In genomic region chr15:40061212-40061901, GRCh38 we compare ENCODE assay signal across 13 cellular contexts. TPM values are rescaled to one million over a fixed set of nuclear protein-coding genes. Genes with fewer than 3 reads are reported as not detected.
DNase-seq lines count a peak whose midpoint lies in the region; ATAC-seq and TF ChIP-seq lines count a peak whose summit lies in the region.
"Had no signal": no experiment of that assay in that cellular context is flagged by ENCODE, and none has a peak within 500 bp of the region (broad histone marks: within the 10 kb centered on the region; RNA-seq: fewer than 3 reads in every experiment).

No MANE protein-coding gene starts in this region.

- CTCF ChIA-PET in activated CD8-positive, alpha-beta T cell treated with anti-CD3 and anti-CD28 coated beads for 36 hours (lab: Charles Lee), result interaction anchor here (0.9 to 7.0 kb wide), 3 partner anchors 15 to 249 kb away, joined by 3 to 53 read pairs (median 4); no protein-coding TSS in a partner anchor

- peaks cover 38% of the 10 kb centered on the region for H3K4me1 Mint-ChIP-seq in activated CD8-positive, alpha-beta T cell treated with anti-CD3 and anti-CD28 coated beads for 36 hours (ENCODE audit: low read depth)

- H3K4me3 Mint-ChIP-seq in activated CD8-positive, alpha-beta T cell treated with anti-CD3 and anti-CD28 coated beads for 36 hours, result no peak overlapping the region
- H3K4me3 Mint-ChIP-seq: CD4-positive, alpha-beta T cell had no signal

- H3K36me3 ChIP-seq in HAP-1 (replicated peaks), result no peaks in the 10 kb centered on the region

- no peaks in the 10 kb centered on the region for H3K27me3 Mint-ChIP-seq in activated CD8-positive, alpha-beta T cell treated with anti-CD3 and anti-CD28 coated beads for 36 hours
- H3K27me3 Mint-ChIP-seq: CD4-positive, alpha-beta T cell had no signal

- no peak overlapping the region for H3K27ac Mint-ChIP-seq in activated CD8-positive, alpha-beta T cell treated with anti-CD3 and anti-CD28 coated beads for 36 hours
- H3K27ac Mint-ChIP-seq: CD4-positive, alpha-beta T cell had no signal

- ATAC-seq in GM19025 (IDR thresholded peaks at IDR 0.05; ENCODE audit: low read depth, unreplicated experiment), result peak; percentile 62
- ATAC-seq in HG02885 (IDR thresholded peaks at IDR 0.05; ENCODE audit: poor library complexity, unreplicated experiment), result peak; percentile 65
- ATAC-seq in activated CD8-positive, alpha-beta T cell treated with anti-CD3 and anti-CD28 coated beads for 36 hours, result peak; percentile 80

- in situ Hi-C loops in HAP-1 (cut with MboI; ENCODE audit: low sequenced_read_pairs), result loop anchor here (10.0 kb wide), 1 partner anchor 57 kb away; no protein-coding TSS in a partner anchor

- no peak overlapping the region for H3K4me3 ChIP-seq in GM12865 (ENCODE audit: low read depth, low read length)
- H3K4me3 ChIP-seq in HAP-1, result no peak overlapping the region
- H3K4me3 ChIP-seq in coronary artery, result no peak overlapping the region

- peaks cover 7% of the 10 kb centered on the region for H3K4me1 ChIP-seq in HAP-1

- POLR2A ChIA-PET in activated CD8-positive, alpha-beta T cell treated with anti-CD3 and anti-CD28 coated beads for 36 hours (lab: Charles Lee), result interaction anchor here (0.9 to 1.5 kb wide), 3 partner anchors 14 to 38 kb away, joined by 3 to 4 read pairs (median 3); partner anchors contain the start of gene SRP14

- TF ChIP-seq CTCF in GM12865 (IDR thresholded peaks at IDR 0.05; ENCODE audit: insufficient read depth, low read depth, low read length, missing control alignments) (no peak), coronary artery (IDR thresholded peaks at IDR 0.05) (no peak)
- TF ChIP-seq CTCF in activated CD8-positive, alpha-beta T cell treated with anti-CD3 and anti-CD28 coated beads for 36 hours (IDR thresholded peaks at IDR 0.05), result no peak

- H3K27ac ChIP-seq in coronary artery, result no peak overlapping the region

- H3K27me3 ChIP-seq in HAP-1 (ENCODE audit: low read depth), result no peaks in the 10 kb centered on the region

- no peaks in the 10 kb centered on the region for H3K9me3 Mint-ChIP-seq in activated CD8-positive, alpha-beta T cell treated with anti-CD3 and anti-CD28 coated beads for 36 hours
- H3K9me3 Mint-ChIP-seq: CD4-positive, alpha-beta T cell had no signal

- H3K9me3 ChIP-seq in HAP-1, result 0 out of 2 replicates have a peak, but pooled peaks cover 2% of the 10 kb centered on the region

- peak; percentile 87 for DNase-seq in GM12865 (ENCODE audit: low read depth)
- peak; percentile 74 for DNase-seq in activated CD8-positive, alpha-beta T cell treated with anti-CD3 and anti-CD28 coated beads for 36 hours
- DNase-seq in middle frontal gyrus (ENCODE audit: extremely low spot score, low spot score), result no peak
- DNase-seq in HAP-1 (ENCODE audit: low spot score in 2 of 2), result no peak
- no peak for DNase-seq in coronary artery (ENCODE audit: low spot score)
- no peak for DNase-seq in NCI-H2081 (lab: John Stamatoyannopoulos, UW)
- DNase-seq: CD4-positive, alpha-beta T cell; cerebellar nuclear complex; foreskin melanocyte; mesendoderm; NCI-H1417 treated with DMSO at 0.1 percent for 48 hours had no signal

- peaks cover 3% of the 10 kb centered on the region for H3K36me3 Mint-ChIP-seq in activated CD8-positive, alpha-beta T cell treated with anti-CD3 and anti-CD28 coated beads for 36 hours (ENCODE audit: low read depth)

- intact Hi-C loops in activated CD8-positive, alpha-beta T cell treated with anti-CD3 and anti-CD28 coated beads for 36 hours (cut with micrococcal nuclease), result no loop called here

RNA-seq across cellular contexts. Expression of gene SRP14, which starts 22.4 kb away (rescaled TPM):
- total RNA-seq in activated CD8-positive, alpha-beta T cell treated with anti-CD3 and anti-CD28 coated beads for 36 hours, result 100 to 1,000 TPM; 147 to 152 TPM

RNA-seq across cellular contexts. Expression of gene BMF, which starts 47.3 kb away (rescaled TPM):
- 1 to 10 TPM; 4.2 to 4.3 TPM for total RNA-seq in activated CD8-positive, alpha-beta T cell treated with anti-CD3 and anti-CD28 coated beads for 36 hours

Comparison
In these comparisons a context has a peak if more than half of its experiments do, and no peak if none do; other contexts are left out.
1. DNase-seq: peak in GM12865 (single experiment) and activated CD8-positive, alpha-beta T cell treated with anti-CD3 and anti-CD28 coated beads for 36 hours (single experiment); none in middle frontal gyrus (single experiment), HAP-1 (0 of 2), coronary artery (single experiment) and NCI-H2081 (0 of 2).
2. Peak in every context shown above with its lines, with median percentiles within 50 percentile points of each other: ATAC-seq.